Comparison of ENCODE assay signal across 20 cellular contexts in genomic region chr17:20284018-20284417, GRCh38.
A peak's percentile ranks its signal among the peaks of the same experiment; 100 is the strongest.
DNase-seq lines count a peak whose midpoint lies in the region; ATAC-seq and TF ChIP-seq lines count a peak whose summit lies in the region.
"Had no signal": no experiment of that assay in that cellular context is flagged by ENCODE, and none has a peak within 500 bp of the region (broad histone marks: within the 10 kb centered on the region; RNA-seq: fewer than 3 reads in every experiment).

No MANE protein-coding gene starts in this region.

- ATAC-seq in HG03139 (IDR thresholded peaks at IDR 0.05; ENCODE audit: unreplicated experiment) (no peak), GM21390 (IDR thresholded peaks at IDR 0.05; ENCODE audit: unreplicated experiment) (no peak)
- ATAC-seq in CD8-positive, alpha-beta T cell, result no peak
- ATAC-seq: activated CD4-positive, alpha-beta T cell treated with anti-CD3 and anti-CD28 coated beads for 36 hours; gastroesophageal sphincter; HepG2 had no signal

- H3K4me1 ChIP-seq in ectodermal cell (ENCODE audit: control insufficient read depth, insufficient read depth, low read length), result peaks cover 25% of the 10 kb centered on the region
- H3K4me1 ChIP-seq in effector memory CD4-positive, alpha-beta T cell (ENCODE audit: control insufficient read depth, insufficient read depth, low read length, poor library complexity, severe bottlenecking), result no peaks in the 10 kb centered on the region
- H3K4me1 ChIP-seq in CD8-positive, alpha-beta T cell (ENCODE audit: insufficient read depth, low read length), result no peaks in the 10 kb centered on the region
- H3K4me1 ChIP-seq: gastroesophageal sphincter had no signal

- no peak overlapping the region for H3K4me3 Mint-ChIP-seq in nephron progenitor cell
- H3K4me3 Mint-ChIP-seq in CD8-positive, alpha-beta T cell, result no peak overlapping the region
- H3K4me3 Mint-ChIP-seq: activated CD4-positive, alpha-beta T cell treated with anti-CD3 and anti-CD28 coated beads for 36 hours; activated naive CD4-positive, alpha-beta T cell treated with anti-CD3 and anti-CD28 coated beads, Interleukin-2, amount 50 U/mL, for 24 hours; CD14-positive monocyte; HFFc6 had no signal

- H3K9me3 ChIP-seq in WERI-Rb-1 (ENCODE audit: severe bottlenecking), result no peaks in the 10 kb centered on the region
- H3K9me3 ChIP-seq in ectodermal cell (ENCODE audit: control insufficient read depth, low read length), result no peaks in the 10 kb centered on the region
- H3K9me3 ChIP-seq in effector memory CD4-positive, alpha-beta T cell (ENCODE audit: control insufficient read depth, low read length), result no peaks in the 10 kb centered on the region
- no peaks in the 10 kb centered on the region for H3K9me3 ChIP-seq in CD8-positive, alpha-beta T cell (ENCODE audit: low read length)
- H3K9me3 ChIP-seq: gastroesophageal sphincter had no signal

- 68 to 77% methylated on average over 3 of the region's 3 CpGs for whole genome bisulfite sequencing in ectodermal cell, 2 experiments

- CTCF ChIA-PET in CD8-positive, alpha-beta T cell (lab: Charles Lee), result interaction anchor here (1.2 to 1.6 kb wide), 2 partner anchors 20 to 57 kb away, joined by 3 to 7 read pairs; no protein-coding TSS in a partner anchor

- peaks cover 4% of the 10 kb centered on the region for H3K9me3 Mint-ChIP-seq in nephron progenitor cell
- H3K9me3 Mint-ChIP-seq in CD8-positive, alpha-beta T cell, result no peaks in the 10 kb centered on the region
- H3K9me3 Mint-ChIP-seq: activated naive CD4-positive, alpha-beta T cell treated with anti-CD3 and anti-CD28 coated beads, Interleukin-2, amount 50 U/mL, for 24 hours had no signal

- H3K36me3 ChIP-seq in WERI-Rb-1 (no peaks in the 10 kb centered on the region; the same call in 1 of the 2 replicates), ectodermal cell (ENCODE audit: control insufficient read depth, insufficient read depth, low read length) (no peaks in the 10 kb centered on the region)
- H3K36me3 ChIP-seq in effector memory CD4-positive, alpha-beta T cell (ENCODE audit: control insufficient read depth, insufficient read depth, low read length), result no peaks in the 10 kb centered on the region
- H3K36me3 ChIP-seq in CD8-positive, alpha-beta T cell (ENCODE audit: insufficient read depth, low read length), result no peaks in the 10 kb centered on the region
- H3K36me3 ChIP-seq: brain microvascular endothelial cell had no signal

- no peak overlapping the region; the same call in 1 of the 2 replicates for H3K27ac ChIP-seq in WERI-Rb-1
- H3K27ac ChIP-seq in ectodermal cell (ENCODE audit: insufficient read depth, low read depth, low read length, poor library complexity, severe bottlenecking), result peak overlapping the region; percentile 58
- H3K27ac ChIP-seq in effector memory CD4-positive, alpha-beta T cell (ENCODE audit: insufficient read depth, low read length, poor library complexity, severe bottlenecking), result no peak overlapping the region
- H3K27ac ChIP-seq in CD8-positive, alpha-beta T cell (ENCODE audit: low read depth, low read length), result no peak overlapping the region
- H3K27ac ChIP-seq: brain microvascular endothelial cell, gastroesophageal sphincter had no signal

- TF ChIP-seq CTCF in AG09319 (IDR thresholded peaks at IDR 0.05; ENCODE audit: low read depth, low read length), result no peak
- no peak for TF ChIP-seq CTCF in WERI-Rb-1 (IDR thresholded peaks at IDR 0.05; ENCODE audit: low read depth, low read length)
- TF ChIP-seq CTCF in nephron progenitor cell (IDR thresholded peaks at IDR 0.05), result no peak
- TF ChIP-seq CTCF in CD8-positive, alpha-beta T cell (IDR thresholded peaks at IDR 0.05), result no peak

- H3K27me3 Mint-ChIP-seq in nephron progenitor cell (ENCODE audit: low read depth, poor library complexity), result peaks cover 6% of the 10 kb centered on the region
- H3K27me3 Mint-ChIP-seq in CD8-positive, alpha-beta T cell (ENCODE audit: low read depth), result no peaks in the 10 kb centered on the region
- H3K27me3 Mint-ChIP-seq: activated CD4-positive, alpha-beta T cell treated with anti-CD3 and anti-CD28 coated beads for 36 hours; activated naive CD4-positive, alpha-beta T cell treated with anti-CD3 and anti-CD28 coated beads, Interleukin-2, amount 50 U/mL, for 24 hours had no signal

- POLR2A ChIA-PET in CD8-positive, alpha-beta T cell (lab: Charles Lee), result no interaction called here

- H3K27me3 ChIP-seq in WERI-Rb-1 (ENCODE audit: insufficient read depth, low read depth, severe bottlenecking) (no peaks in the 10 kb centered on the region), ectodermal cell (ENCODE audit: control insufficient read depth, insufficient read depth, low read length, poor library complexity, severe bottlenecking) (no peaks in the 10 kb centered on the region)
- H3K27me3 ChIP-seq in effector memory CD4-positive, alpha-beta T cell (replicated peaks; ENCODE audit: control insufficient read depth, insufficient read depth, low read length, poor library complexity, severe bottlenecking), result no peaks in the 10 kb centered on the region
- no peaks in the 10 kb centered on the region for H3K27me3 ChIP-seq in CD8-positive, alpha-beta T cell (ENCODE audit: insufficient read depth, low read length)
- H3K27me3 ChIP-seq: brain microvascular endothelial cell, gastroesophageal sphincter had no signal

- peak overlapping the region; percentile 95 for H3K27ac Mint-ChIP-seq in nephron progenitor cell
- no peak overlapping the region for H3K27ac Mint-ChIP-seq in CD8-positive, alpha-beta T cell
- H3K27ac Mint-ChIP-seq: activated CD4-positive, alpha-beta T cell treated with anti-CD3 and anti-CD28 coated beads for 36 hours; activated naive CD4-positive, alpha-beta T cell treated with anti-CD3 and anti-CD28 coated beads, Interleukin-2, amount 50 U/mL, for 24 hours; HFFc6 had no signal

- H3K4me3 ChIP-seq in WERI-Rb-1 (ENCODE audit: low read depth, low read length), result peak overlapping the region; percentile 22
- H3K4me3 ChIP-seq in ectodermal cell (ENCODE audit: insufficient read depth, low read depth, low read length), result no peak overlapping the region
- H3K4me3 ChIP-seq in effector memory CD4-positive, alpha-beta T cell (ENCODE audit: insufficient read depth, low read depth, low read length, poor library complexity, severe bottlenecking), result no peak overlapping the region
- H3K4me3 ChIP-seq in CD8-positive, alpha-beta T cell (ENCODE audit: low read depth, low read length), result no peak overlapping the region
- H3K4me3 ChIP-seq: gastroesophageal sphincter had no signal

- H3K36me3 Mint-ChIP-seq in nephron progenitor cell (ENCODE audit: low read depth), result peaks cover 13% of the 10 kb centered on the region
- no peaks in the 10 kb centered on the region for H3K36me3 Mint-ChIP-seq in CD8-positive, alpha-beta T cell

- intact Hi-C loops in CD8-positive, alpha-beta T cell (cut with DNase I, micrococcal nuclease), result no loop called here

- peak; percentile 44 for DNase-seq in AG09319 (ENCODE audit: extremely low read depth, low read depth)
- DNase-seq in WERI-Rb-1, result peak; percentile 71
- DNase-seq in nephron progenitor cell, result no peak
- DNase-seq in effector memory CD4-positive, alpha-beta T cell, result no peak
- no peak for DNase-seq in CD8-positive, alpha-beta T cell
- DNase-seq: activated CD4-positive, alpha-beta T cell treated with anti-CD3 and anti-CD28 coated beads for 36 hours; brain microvascular endothelial cell; cortex of kidney; DMS 273 treated with DMSO at 0.1 percent for 48 hours; HFFc6; left cardiac atrium; NCI-H1105 treated with DMSO at 0.1 percent for 48 hours; NCI-H510A had no signal

- peaks cover 46% of the 10 kb centered on the region for H3K4me1 Mint-ChIP-seq in nephron progenitor cell
- H3K4me1 Mint-ChIP-seq in CD8-positive, alpha-beta T cell (ENCODE audit: low read depth), result peaks cover 15% of the 10 kb centered on the region

Comparison
In these comparisons a context has a peak if more than half of its experiments do, and no peak if none do; other contexts are left out.
1. DNase-seq: peak in AG09319 (single experiment) and WERI-Rb-1 (single experiment); none in nephron progenitor cell (single experiment), effector memory CD4-positive, alpha-beta T cell (0 of 3) and CD8-positive, alpha-beta T cell (0 of 7).